Comparison of ENCODE assay signal across 8 cellular contexts in genomic region chr14:63867926-63868921, GRCh38. TPM values are rescaled to one million over a fixed set of nuclear protein-coding genes. Genes with fewer than 3 reads are reported as not detected.
A peak's percentile ranks its signal among the peaks of the same experiment; 100 is the strongest.
DNase-seq lines count a peak whose midpoint lies in the region; ATAC-seq and TF ChIP-seq lines count a peak whose summit lies in the region.

No MANE protein-coding gene starts in this region.

- H3K9me3 Mint-ChIP-seq in activated T-helper 2 cell treated with anti-CD3 and anti-CD28 coated beads, Interferon-gamma antibody, Interleukin-2, Interleukin-4, amounts not matched to agents 10 μg/mL and 5 μg/mL and 100 μg/mL, durations not matched to agents 14 hours and 24 hours and 36 hours: no peaks in the 10 kb centered on the region
- H3K9me3 Mint-ChIP-seq in naive thymus-derived CD4-positive, alpha-beta T cell: peaks cover 0 to 1% (median 0%) of the 10 kb centered on the region in 11 donors

- H3K27ac Mint-ChIP-seq in activated T-helper 2 cell treated with anti-CD3 and anti-CD28 coated beads, Interferon-gamma antibody, Interleukin-2, Interleukin-4, amounts not matched to agents 10 μg/mL and 5 μg/mL and 100 μg/mL, durations not matched to agents 14 hours and 24 hours and 36 hours: no peak overlapping the region
- peak overlapping the region; percentile 84 to 98 (median 92) for H3K27ac Mint-ChIP-seq in naive thymus-derived CD4-positive, alpha-beta T cell

- H3K4me1 Mint-ChIP-seq in activated T-helper 2 cell treated with anti-CD3 and anti-CD28 coated beads, Interferon-gamma antibody, Interleukin-2, Interleukin-4, amounts not matched to agents 10 μg/mL and 5 μg/mL and 100 μg/mL, durations not matched to agents 14 hours and 24 hours and 36 hours (ENCODE audit: low read depth): peaks cover 44% of the 10 kb centered on the region
- H3K4me1 Mint-ChIP-seq in naive thymus-derived CD4-positive, alpha-beta T cell: peaks cover 37 to 78% (median 64%) of the 10 kb centered on the region in 7 donors

- no peak for TF ChIP-seq CTCF in GM12865 (IDR thresholded peaks at IDR 0.05; ENCODE audit: insufficient read depth, low read depth, low read length, missing control alignments)

- peak overlapping the region; percentile 0; the same call in 1 of the 2 replicates for H3K4me3 ChIP-seq in GM12865 (ENCODE audit: low read depth, low read length)
- H3K4me3 ChIP-seq in naive thymus-derived CD4-positive, alpha-beta T cell (ENCODE audit: low read length): no peak overlapping the region
- no peak overlapping the region for H3K4me3 ChIP-seq in aorta (ENCODE audit: low read length in 2 of 2)

- POLR2A ChIA-PET in naive thymus-derived CD4-positive, alpha-beta T cell (lab: Charles Lee): interaction anchor here (0.6 to 2.8 kb wide), 13 partner anchors 10 to 1234 kb away, joined by 3 to 19 read pairs (median 4); partner anchors contain the start of genes MAX, SYNE2 and WDR89

- H3K27ac ChIP-seq in naive thymus-derived CD4-positive, alpha-beta T cell (ENCODE audit: low read depth, low read length): peak overlapping the region; percentile 36
- H3K27ac ChIP-seq in aorta (ENCODE audit: low read depth in 1 of 2, low read length in 2 of 2): no peak overlapping the region

- WGBS in aorta, 2 donors: 68 to 80% methylated on average over 6 of the region's 6 CpGs

- intact Hi-C loops in activated T-helper 2 cell treated with anti-CD3 and anti-CD28 coated beads, Interferon-gamma antibody, Interleukin-2, Interleukin-4, amounts not matched to agents 10 μg/mL and 5 μg/mL and 100 μg/mL, durations not matched to agents 14 hours and 24 hours and 36 hours (cut with micrococcal nuclease): loop anchor here (10.0 kb wide), 1 partner anchor 393 kb away; no protein-coding TSS in a partner anchor
- intact Hi-C loops in naive thymus-derived CD4-positive, alpha-beta T cell (cut with micrococcal nuclease): loop anchor here (2.0 to 10.0 kb wide), 4 partner anchors 13 to 1057 kb away; partner anchors contain the start of genes SYNE2 (in 1 of the 2) and WDR89 (in 1 of the 2)
- intact Hi-C loops in sciatic nerve (cut with DNase I) (no loop called here), aorta (cut with DNase I) (no loop called here)

- CTCF ChIA-PET in naive thymus-derived CD4-positive, alpha-beta T cell (lab: Charles Lee): interaction anchor here (0.6 to 1.1 kb wide), 2 partner anchors 15 to 23 kb away, joined by 3 read pairs; partner anchors contain the start of gene SYNE2

- no peaks in the 10 kb centered on the region for H3K27me3 ChIP-seq in naive thymus-derived CD4-positive, alpha-beta T cell (ENCODE audit: control insufficient read depth in 2 of 2, insufficient read depth in 2 of 2, low read length in 2 of 2)
- H3K27me3 ChIP-seq in aorta (ENCODE audit: control insufficient read depth in 1 of 2, insufficient read depth in 2 of 2, low read length in 1 of 2): no peaks in the 10 kb centered on the region

- peak; percentile 25 for ATAC-seq in HG03460 (IDR thresholded peaks at IDR 0.05; ENCODE audit: unreplicated experiment)
- ATAC-seq in naive thymus-derived CD4-positive, alpha-beta T cell: no peak
- no peak for ATAC-seq in sciatic nerve
- no peak for ATAC-seq in HG03135 (IDR thresholded peaks at IDR 0.05; ENCODE audit: unreplicated experiment)
- ATAC-seq in aorta (ENCODE audit: low FRiP score): no peak

- peaks cover 9% of the 10 kb centered on the region for H3K36me3 Mint-ChIP-seq in activated T-helper 2 cell treated with anti-CD3 and anti-CD28 coated beads, Interferon-gamma antibody, Interleukin-2, Interleukin-4, amounts not matched to agents 10 μg/mL and 5 μg/mL and 100 μg/mL, durations not matched to agents 14 hours and 24 hours and 36 hours (ENCODE audit: low read depth)
- peaks cover 0 to 29% (median 4%) of the 10 kb centered on the region in 5 donors for H3K36me3 Mint-ChIP-seq in naive thymus-derived CD4-positive, alpha-beta T cell

- no peaks in the 10 kb centered on the region for H3K36me3 ChIP-seq in naive thymus-derived CD4-positive, alpha-beta T cell (ENCODE audit: control insufficient read depth in 2 of 3, insufficient read depth in 3 of 3, low read length in 3 of 3)
- no peaks in the 10 kb centered on the region for H3K36me3 ChIP-seq in aorta (ENCODE audit: control insufficient read depth in 1 of 2, insufficient read depth in 2 of 2, low read length in 1 of 2)

- no peaks in the 10 kb centered on the region for H3K9me3 ChIP-seq in naive thymus-derived CD4-positive, alpha-beta T cell (ENCODE audit: control insufficient read depth in 2 of 3, low read length in 3 of 3)
- H3K9me3 ChIP-seq in aorta (ENCODE audit: control insufficient read depth, low read length): no peaks in the 10 kb centered on the region

- DNase-seq in GM12865 (ENCODE audit: low read depth) (peak; percentile 64), sciatic nerve (ENCODE audit: low spot score) (no peak), NCI-H1092 (lab: John Stamatoyannopoulos, UW) (no peak), aorta (no peak)
- no peak for DNase-seq in activated T-helper 2 cell treated with anti-CD3 and anti-CD28 coated beads, Interferon-gamma antibody, Interleukin-2, Interleukin-4, amounts not matched to agents 10 μg/mL and 5 μg/mL and 100 μg/mL, durations not matched to agents 14 hours and 24 hours and 36 hours (ENCODE audit: low spot score)
- DNase-seq in naive thymus-derived CD4-positive, alpha-beta T cell: peak in 6 of 9 donors; percentile 15 to 44 (median 28)

- H3K4me1 ChIP-seq in naive thymus-derived CD4-positive, alpha-beta T cell (ENCODE audit: control insufficient read depth in 2 of 2, insufficient read depth in 2 of 2, low read length in 2 of 2): peaks cover 36 to 60% of the 10 kb centered on the region in 2 donors
- peaks cover 4 to 6% of the 10 kb centered on the region in 2 donors for H3K4me1 ChIP-seq in aorta (ENCODE audit: control insufficient read depth in 1 of 2, insufficient read depth in 2 of 2, low read length in 2 of 2)

- H3K4me3 Mint-ChIP-seq in activated T-helper 2 cell treated with anti-CD3 and anti-CD28 coated beads, Interferon-gamma antibody, Interleukin-2, Interleukin-4, amounts not matched to agents 10 μg/mL and 5 μg/mL and 100 μg/mL, durations not matched to agents 14 hours and 24 hours and 36 hours (ENCODE audit: low read depth): peak overlapping the region; percentile 15
- peak overlapping the region; percentile 46 to 84 (median 75) for H3K4me3 Mint-ChIP-seq in naive thymus-derived CD4-positive, alpha-beta T cell

- peaks cover 8% of the 10 kb centered on the region for H3K27me3 Mint-ChIP-seq in activated T-helper 2 cell treated with anti-CD3 and anti-CD28 coated beads, Interferon-gamma antibody, Interleukin-2, Interleukin-4, amounts not matched to agents 10 μg/mL and 5 μg/mL and 100 μg/mL, durations not matched to agents 14 hours and 24 hours and 36 hours (ENCODE audit: low read depth)
- H3K27me3 Mint-ChIP-seq in naive thymus-derived CD4-positive, alpha-beta T cell: no peaks in the 10 kb centered on the region

RNA-seq across cellular contexts. Expression of gene SYNE2, which starts 15.4 kb away (rescaled TPM):
- total RNA-seq in activated T-helper 2 cell treated with anti-CD3 and anti-CD28 coated beads, Interferon-gamma antibody, Interleukin-2, Interleukin-4, amounts not matched to agents 10 μg/mL and 5 μg/mL and 100 μg/mL, durations not matched to agents 14 hours and 24 hours and 36 hours: 15.2 and 16.1 TPM in 2 replicates
- 100 to 1,000 TPM in 4 of 5 experiments, 10 to 100 TPM in 1; 77.7 to 170 (median 149) TPM for total RNA-seq in naive thymus-derived CD4-positive, alpha-beta T cell
- polyA plus RNA-seq in naive thymus-derived CD4-positive, alpha-beta T cell: 10 to 100 TPM; 22.4 to 29.2 TPM
- total RNA-seq in sciatic nerve (172 TPM), aorta (100 to 1,000 TPM; 168 to 197 TPM)
- polyA plus RNA-seq in aorta: 10 to 100 TPM; 14.7 to 30.2 TPM

Comparison
In these comparisons a context has a peak if more than half of its experiments do, and no peak if none do; other contexts are left out.
1. DNase-seq: peak in GM12865 (single experiment) and naive thymus-derived CD4-positive, alpha-beta T cell (6 of 9); none in activated T-helper 2 cell treated with anti-CD3 and anti-CD28 coated beads, Interferon-gamma antibody, Interleukin-2, Interleukin-4, amounts not matched to agents 10 μg/mL and 5 μg/mL and 100 μg/mL, durations not matched to agents 14 hours and 24 hours and 36 hours (single experiment), sciatic nerve (single experiment), NCI-H1092 (single experiment) and aorta (0 of 2).
2. intact Hi-C loops: an anchor here in activated T-helper 2 cell treated with anti-CD3 and anti-CD28 coated beads, Interferon-gamma antibody, Interleukin-2, Interleukin-4, amounts not matched to agents 10 μg/mL and 5 μg/mL and 100 μg/mL, durations not matched to agents 14 hours and 24 hours and 36 hours (10.0 kb wide) and naive thymus-derived CD4-positive, alpha-beta T cell (2.0 to 10.0 kb wide); none called in sciatic nerve and aorta.